In the genomic region with DNA sequence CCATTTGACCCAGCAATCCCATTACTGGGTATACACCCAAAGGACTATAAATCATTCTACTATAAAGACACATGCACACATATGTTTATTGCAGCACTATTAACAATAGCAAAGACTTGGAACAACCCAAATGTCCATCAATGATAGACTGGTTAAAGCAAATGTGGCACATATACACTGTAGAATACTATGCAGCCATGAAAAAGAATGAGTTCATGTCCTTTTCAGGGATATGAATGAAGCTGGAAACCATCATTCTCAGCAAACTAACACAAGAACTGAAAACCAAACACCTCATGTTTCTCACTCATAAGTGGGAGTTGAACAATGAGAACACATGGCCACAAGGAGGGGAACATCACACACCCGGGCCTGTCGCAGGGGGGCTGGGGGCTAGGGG, we compare ENCODE assay signal across 18 cellular contexts. TPM values are rescaled to one million over a fixed set of nuclear protein-coding genes. Genes with fewer than 3 reads are reported as not detected.
"Had no signal": no experiment of that assay in that cellular context is flagged by ENCODE, and none has a peak within 500 bp of the region (broad histone marks: within the 10 kb centered on the region; RNA-seq: fewer than 3 reads in every experiment).

No MANE protein-coding gene starts in this region.

RNA-seq across cellular contexts. Expression of gene CWH43, which starts 2.1 kb away (rescaled TPM):
- total RNA-seq: activated naive CD4-positive, alpha-beta T cell treated with anti-CD3 and anti-CD28 coated beads for 36 hours; activated naive CD4-positive, alpha-beta T cell treated with anti-CD3 and anti-CD28 coated beads, Interleukin-2, amount 50 U/mL, for 72 hours; activated naive CD8-positive, alpha-beta T cell treated with anti-CD3 and anti-CD28 coated beads for 36 hours; activated naive CD8-positive, alpha-beta T cell treated with anti-CD3 and anti-CD28 coated beads, Interleukin-2, amount 10 ng/mL, durations not matched to agents 7 days and 5 days; activated T-cell treated with anti-CD3 and anti-CD28 coated beads, Interleukin-2, amount 50 U/mL, for 4 hours; activated T-cell treated with anti-CD3 and anti-CD28 coated beads, Interleukin-2, amount 50 U/mL, for 72 hours; activated T-helper 1 cell treated with anti-CD3 and anti-CD28 coated beads, Interleukin-12 subunit alpha, Interleukin-12 subunit beta, Interleukin-2, Interleukin-4 antibody, amounts not matched to agents 30 ng/mL and 10 ng/mL and 1 ng/mL, durations not matched to agents 14 hours and 24 hours and 36 hours; activated T-helper 17 cell treated with anti-CD3 and anti-CD28 coated beads, Interleukin-2, amount 50 U/mL, for 72 hours; activated T-helper 2 cell treated with anti-CD3 and anti-CD28 coated beads, Interferon-gamma antibody, Interleukin-2, Interleukin-4, amounts not matched to agents 10 μg/mL and 5 μg/mL and 100 μg/mL, durations not matched to agents 14 hours and 24 hours and 36 hours; adrenal gland; aorta; ascending aorta; astrocyte; body of pancreas; cardiac muscle cell; cardiac septum; cerebellum; chondrocyte had no signal
- polyA plus RNA-seq: adrenal gland, aorta, cardiac muscle cell had no signal
